In genomic region chr6:38806271-38806670, GRCh38 we compare ENCODE assay signal across 1 cellular context.
TF ChIP-seq lines count a peak whose summit lies in the region.

No MANE protein-coding gene starts in this region.

TF ChIP-seq in liver, 16 proteins besides CTCF, POLR2A, EP300 and RAD21 (continued from another document):
- TF ChIP-seq REST (IDR thresholded peaks at IDR 0.05): no peak
- no peak for TF ChIP-seq TAF1 (conservative IDR thresholded peaks at IDR 0.05)
